In genomic region chr2:124959582-124959981, GRCh38 we compare ENCODE assay signal across 17 cellular contexts.
"Had no signal": no experiment of that assay in that cellular context is flagged by ENCODE, and none has a peak within 500 bp of the region (broad histone marks: within the 10 kb centered on the region; RNA-seq: fewer than 3 reads in every experiment).

No MANE protein-coding gene starts in this region.

- H3K4me3 ChIP-seq: cardiac muscle cell, gastroesophageal sphincter, lung, suprapubic skin had no signal

- H3K27me3 Mint-ChIP-seq: T-helper 17 cell, type B pancreatic cell had no signal

- ATAC-seq: activated naive CD4-positive, alpha-beta T cell treated with anti-CD3 and anti-CD28 coated beads, Interleukin-2, amount 50 U/mL, for 72 hours; esophagus mucosa; gastroesophageal sphincter; natural killer cell; right cardiac atrium; T-helper 17 cell had no signal

- H3K36me3 Mint-ChIP-seq: activated naive CD4-positive, alpha-beta T cell treated with anti-CD3 and anti-CD28 coated beads, Interleukin-2, amount 50 U/mL, for 72 hours; type B pancreatic cell had no signal

- H3K27ac Mint-ChIP-seq: activated naive CD4-positive, alpha-beta T cell treated with anti-CD3 and anti-CD28 coated beads, Interleukin-2, amount 50 U/mL, for 72 hours; natural killer cell; T-helper 17 cell; type B pancreatic cell had no signal

- DNase-seq: activated CD4-positive, alpha-beta T cell treated with anti-CD3 and anti-CD28 coated beads, Interleukin-2, amount 50 U/mL, for 1 hour; activated CD4-positive, CD25-positive, alpha-beta regulatory T cell; activated effector memory CD4-positive, alpha-beta T cell treated with anti-CD3 and anti-CD28 coated beads, Interleukin-2, amount 50 U/mL, for 16 hours; activated T-cell treated with anti-CD3 and anti-CD28 coated beads, Interleukin-2, amount 50 U/mL, for 1 hour; natural killer cell; nucleus accumbens; right cardiac atrium; stimulated activated CD4-positive, alpha-beta T cell treated with anti-CD3 and anti-CD28 coated beads, Interleukin-2, amount 100 ng/mL, for 24 hours; stimulated activated naive CD4-positive, alpha-beta T cell treated with Interleukin-2 at 50 U/mL for 16 hours; T-helper 17 cell had no signal

- H3K4me3 Mint-ChIP-seq: natural killer cell, T-helper 17 cell, type B pancreatic cell had no signal

- H3K9me3 Mint-ChIP-seq: type B pancreatic cell had no signal

- H3K4me1 Mint-ChIP-seq: natural killer cell, T-helper 17 cell had no signal
